ENCODE assay signal across 14 cellular contexts in genomic region chr20:32982617-32983458, GRCh38. TPM values are rescaled to one million over a fixed set of nuclear protein-coding genes. Genes with fewer than 3 reads are reported as not detected.
A peak's percentile ranks its signal among the peaks of the same experiment; 100 is the strongest.
DNase-seq lines count a peak whose midpoint lies in the region; ATAC-seq, FAIRE-seq and TF ChIP-seq lines count a peak whose summit lies in the region.
"Had no signal": no experiment of that assay in that cellular context is flagged by ENCODE, and none has a peak within 500 bp of the region (broad histone marks: within the 10 kb centered on the region; RNA-seq: fewer than 3 reads in every experiment).

No MANE protein-coding gene starts in this region.

- intact Hi-C loops in Right ventricle myocardium inferior (cut with DNase I), result no loop called here
- intact Hi-C loops in cardiac septum (cut with DNase I), result no loop called here

- DNase-seq in Right ventricle myocardium inferior (ENCODE audit: missing footprints), result no peak
- no peak for DNase-seq in cardiac septum (ENCODE audit: low spot score)
- peak; percentile 30 for DNase-seq in WERI-Rb-1
- no peak for DNase-seq in GM12892 (ENCODE audit: insufficient read length)
- DNase-seq in hepatic stellate cell (ENCODE audit: low spot score), result no peak
- DNase-seq in HuH-7 (ENCODE audit: low spot score), result no peak
- DNase-seq: activated CD4-positive, alpha-beta memory T cell treated with anti-CD3 and anti-CD28 coated beads for 36 hours; islet precursor cell; NCI-H1930; occipital lobe had no signal

- H3K36me3 ChIP-seq in WERI-Rb-1, result no peaks in the 10 kb centered on the region

- H3K9me3 ChIP-seq in WERI-Rb-1 (ENCODE audit: severe bottlenecking), result peaks cover 10% of the 10 kb centered on the region

- no peak for TF ChIP-seq CTCF in WERI-Rb-1 (IDR thresholded peaks at IDR 0.05; ENCODE audit: low read depth, low read length)

- TF ChIP-seq POLR2A in GM12892 (IDR thresholded peaks at IDR 0.05; ENCODE audit: low read depth, low read length), result no peak

- ATAC-seq in Right ventricle myocardium inferior (peak; percentile 88), GM18517 (IDR thresholded peaks at IDR 0.05; ENCODE audit: unreplicated experiment) (no peak)
- ATAC-seq: esophagus mucosa had no signal

- peak overlapping the region; percentile 41; the same call in 1 of the 2 replicates for H3K27ac ChIP-seq in WERI-Rb-1
- peak overlapping the region; percentile 93 for H3K27ac ChIP-seq in layer of hippocampus (ENCODE audit: low read depth, low read length)

- H3K27me3 ChIP-seq in WERI-Rb-1 (ENCODE audit: insufficient read depth, low read depth, severe bottlenecking) (no peaks in the 10 kb centered on the region), layer of hippocampus (ENCODE audit: control insufficient read depth, insufficient read depth, low read length) (no peaks in the 10 kb centered on the region)

- H3K4me3 ChIP-seq in WERI-Rb-1 (ENCODE audit: low read depth, low read length), result no peak overlapping the region

- no peak for FAIRE-seq in GM12892 (lab: Jason Lieb, UNC)

RNA-seq across cellular contexts. Expression of gene SUN5, which starts 21.4 kb away (rescaled TPM):
- total RNA-seq in Right ventricle myocardium inferior, result not detected
- not detected for total RNA-seq in cardiac septum
- polyA plus RNA-seq in GM12892 (2012; ENCODE audit: missing spikeins), result not detected
- total RNA-seq: activated CD4-positive, alpha-beta memory T cell treated with anti-CD3 and anti-CD28 coated beads for 36 hours; esophagus mucosa; occipital lobe; urinary bladder had no signal
- polyA plus RNA-seq: urinary bladder had no signal

RNA-seq across cellular contexts. Expression of gene BPIFB2, which starts 24.7 kb away (rescaled TPM):
- not detected for total RNA-seq in Right ventricle myocardium inferior
- not detected for total RNA-seq in cardiac septum
- not detected for polyA plus RNA-seq in GM12892 (2012; ENCODE audit: missing spikeins)
- total RNA-seq: activated CD4-positive, alpha-beta memory T cell treated with anti-CD3 and anti-CD28 coated beads for 36 hours; urinary bladder had no signal
- polyA plus RNA-seq: urinary bladder had no signal

RNA-seq across cellular contexts. Expression of gene BPIFB6, which starts 48.6 kb away (rescaled TPM):
- total RNA-seq in Right ventricle myocardium inferior (not detected), cardiac septum (not detected)
- 0.15 TPM for polyA plus RNA-seq in GM12892 (2012; ENCODE audit: missing spikeins)
- total RNA-seq: activated CD4-positive, alpha-beta memory T cell treated with anti-CD3 and anti-CD28 coated beads for 36 hours; esophagus mucosa; occipital lobe; urinary bladder had no signal
- polyA plus RNA-seq: urinary bladder had no signal
